29 cellular contexts compared by ENCODE assay signal in the genomic region with DNA sequence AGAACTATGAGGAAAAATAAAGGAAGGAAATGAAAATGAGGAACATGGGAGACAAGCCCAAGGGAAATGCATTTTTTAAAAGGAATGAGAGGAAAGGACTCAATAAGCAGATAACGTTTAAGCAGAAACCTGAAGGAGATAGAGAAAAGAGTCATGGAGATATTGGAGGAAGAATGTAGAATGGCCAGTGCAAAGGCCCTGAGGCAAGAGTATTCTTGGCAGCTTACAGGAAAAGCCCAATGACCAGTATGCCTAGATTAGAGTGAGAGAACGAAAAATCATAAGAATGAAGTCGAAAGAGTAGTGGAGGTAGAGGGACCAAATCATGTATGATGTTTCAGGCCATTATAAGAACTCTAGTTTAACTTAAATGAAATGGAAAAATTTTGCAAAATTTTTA.
"Had no signal": no experiment of that assay in that cellular context is flagged by ENCODE, and none has a peak within 500 bp of the region (broad histone marks: within the 10 kb centered on the region; RNA-seq: fewer than 3 reads in every experiment).

No MANE protein-coding gene starts in this region.

- H3K36me3 ChIP-seq: ascending aorta, cardiac muscle cell had no signal

- H3K27ac ChIP-seq: ascending aorta, cardiac muscle cell, VCaP had no signal

- ATAC-seq: activated CD4-positive, alpha-beta T cell treated with anti-CD3 and anti-CD28 coated beads for 36 hours; activated CD8-positive, alpha-beta memory T cell treated with anti-CD3 and anti-CD28 coated beads, Interleukin-2, amount 10 ng/mL, durations not matched to agents 7 days and 5 days; activated CD8-positive, alpha-beta T cell treated with anti-CD3 and anti-CD28 coated beads, Interleukin-2, amount 10 ng/mL, durations not matched to agents 7 days and 5 days; activated naive CD8-positive, alpha-beta T cell treated with anti-CD3 and anti-CD28 coated beads, Interleukin-2, amount 50 U/mL, for 24 hours had no signal

- H3K4me3 ChIP-seq: ascending aorta, cardiac muscle cell had no signal

- H3K4me1 ChIP-seq: ascending aorta had no signal

- H3K27me3 ChIP-seq: ascending aorta, cardiac muscle cell had no signal

- DNase-seq: activated B cell treated with CpG ODN at 0.5 μM for 24 hours; activated CD4-positive, alpha-beta memory T cell treated with anti-CD3 and anti-CD28 coated beads, Interleukin-2, amount 10 ng/mL, durations not matched to agents 7 days and 5 days; activated CD4-positive, alpha-beta T cell treated with anti-CD3 and anti-CD28 coated beads for 1 hour; activated CD4-positive, alpha-beta T cell treated with anti-CD3 and anti-CD28 coated beads for 36 hours; activated CD4-positive, alpha-beta T cell treated with anti-CD3 and anti-CD28 coated beads for 48 hours; activated CD4-positive, alpha-beta T cell treated with anti-CD3 and anti-CD28 coated beads, Interleukin-2, amount 10 ng/mL, durations not matched to agents 7 days and 5 days; activated CD4-positive, alpha-beta T cell treated with anti-CD3 and anti-CD28 coated beads, Interleukin-2, amount 50 U/mL, for 48 hours; activated CD8-positive, alpha-beta memory T cell treated with anti-CD3 and anti-CD28 coated beads for 24 hours; activated CD8-positive, alpha-beta memory T cell treated with anti-CD3 and anti-CD28 coated beads, Interleukin-2, amount 10 ng/mL, durations not matched to agents 7 days and 5 days; activated CD8-positive, alpha-beta memory T cell treated with anti-CD3 and anti-CD28 coated beads, Interleukin-2, amount 50 U/mL, for 48 hours; activated CD8-positive, alpha-beta T cell treated with anti-CD3 and anti-CD28 coated beads, Interleukin-2, amount 10 ng/mL, durations not matched to agents 7 days and 5 days; activated effector memory CD4-positive, alpha-beta T cell treated with Interleukin-2 at 50 U/mL for 16 hours; activated gamma-delta T cell; activated naive CD4-positive, alpha-beta T cell treated with anti-CD3 and anti-CD28 coated beads, Interleukin-2, amount 10 ng/mL, durations not matched to agents 7 days and 5 days; activated naive CD4-positive, alpha-beta T cell treated with Interleukin-2 at 50 U/mL for 16 hours; activated naive CD8-positive, alpha-beta T cell treated with anti-CD3 and anti-CD28 coated beads, Interleukin-2, amount 10 ng/mL, durations not matched to agents 7 days and 5 days; activated naive CD8-positive, alpha-beta T cell treated with anti-CD3 and anti-CD28 coated beads, Interleukin-2, amount 50 U/mL, for 24 hours; activated T-cell treated with anti-CD3 and anti-CD28 coated beads, Interleukin-2, amount 50 U/mL, for 24 hours; activated T-cell treated with anti-CD3 and anti-CD28 coated beads, Interleukin-2, amount 50 U/mL, for 48 hours; amygdala; anterior cingulate cortex; caudate nucleus; cerebellar nuclear complex; T-helper 1 cell; T-helper 2 cell; T-helper 9 cell had no signal
